ENCODE assay signal across 11 cellular contexts in the genomic region with DNA sequence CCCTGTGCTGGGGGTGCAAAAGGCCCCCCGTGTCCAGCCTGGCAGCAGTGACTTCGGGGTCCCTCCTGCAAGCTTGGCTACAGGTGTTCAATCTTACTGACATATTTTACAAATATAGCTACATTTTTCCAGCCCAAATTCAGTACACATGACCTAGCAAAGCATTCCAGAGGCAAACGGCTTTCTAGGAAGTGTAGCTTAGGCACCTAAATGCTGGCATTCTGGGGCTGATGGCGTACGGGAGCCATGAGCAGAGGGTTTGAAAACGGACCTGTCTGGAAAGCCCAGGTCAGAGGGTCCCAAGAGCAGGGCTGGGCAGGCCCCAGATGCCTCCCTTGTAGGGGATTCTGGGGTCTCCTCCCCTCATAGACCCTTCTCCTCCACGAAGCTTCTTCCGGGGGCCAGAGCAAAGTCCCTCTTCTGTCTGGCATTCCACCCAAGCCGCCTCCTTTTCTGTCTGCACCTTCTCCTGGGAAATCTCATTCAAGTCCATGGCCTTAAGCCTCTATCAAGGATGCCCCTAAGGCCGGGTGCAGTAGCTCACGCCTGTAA.
DNase-seq lines count a peak whose midpoint lies in the region; ATAC-seq and TF ChIP-seq lines count a peak whose summit lies in the region.
"Had no signal": no experiment of that assay in that cellular context is flagged by ENCODE, and none has a peak within 500 bp of the region (broad histone marks: within the 10 kb centered on the region; RNA-seq: fewer than 3 reads in every experiment).

No MANE protein-coding gene starts in this region.

- no peak for TF ChIP-seq RAD21 in neural cell (conservative IDR thresholded peaks at IDR 0.05)

- H3K79me2 ChIP-seq in ACC112 (ENCODE audit: control insufficient read depth, insufficient read depth, low read length, unreplicated experiment) = no peaks in the 10 kb centered on the region
- no peaks in the 10 kb centered on the region for H3K79me2 ChIP-seq in neural cell (replicated peaks; ENCODE audit: insufficient read depth, low read length)

- H2AFZ ChIP-seq in ACC112 (ENCODE audit: low read length, unreplicated experiment) (peak overlapping the region; percentile 57), neural cell (ENCODE audit: low read depth, low read length) (no peak overlapping the region)

- TF ChIP-seq CTCF in neural cell (IDR thresholded peaks at IDR 0.05; ENCODE audit: poor library complexity, severe bottlenecking) (no peak), CD14-positive monocyte (IDR thresholded peaks at IDR 0.05) (no peak)

- no peak overlapping the region for H3K4me2 ChIP-seq in neural cell (ENCODE audit: low read length)

- no peak overlapping the region for H3K9ac ChIP-seq in neural cell (ENCODE audit: low read length)

- H3K9me3 ChIP-seq in neural cell (ENCODE audit: low read length) = no peaks in the 10 kb centered on the region
- H3K9me3 ChIP-seq: prostate gland had no signal

- H3K27me3 ChIP-seq in ACC112 (ENCODE audit: insufficient read depth, low read length) (no peaks in the 10 kb centered on the region), neural cell (ENCODE audit: insufficient read depth, low read depth, low read length) (peaks cover 3% of the 10 kb centered on the region)

- H3K27me3 Mint-ChIP-seq in dendritic cell treated with granulocyte-macrophage colony-stimulating factor and Interleukin-4, amounts not matched to agents 40 ng/mL and 50 ng/mL, for 4 days = peaks cover 36% of the 10 kb centered on the region
- H3K27me3 Mint-ChIP-seq in CD14-positive monocyte (ENCODE audit: low read depth in 3 of 3) = peaks cover 7 to 15% (median 9%) of the 10 kb centered on the region in 3 donors

- no peak for DNase-seq in Jurkat, Clone E6-1 (ENCODE audit: low read depth, low spot score)
- DNase-seq in CD14-positive monocyte (ENCODE audit: low spot score) = no peak
- no peak for DNase-seq in dermis blood vessel endothelial cell

- peaks cover 4% of the 10 kb centered on the region for H3F3A ChIP-seq in neural cell (ENCODE audit: insufficient read depth, low read length, poor library complexity, severe bottlenecking)

- H3K9me3 Mint-ChIP-seq in dendritic cell treated with granulocyte-macrophage colony-stimulating factor and Interleukin-4, amounts not matched to agents 40 ng/mL and 50 ng/mL, for 4 days = no peaks in the 10 kb centered on the region
- no peaks in the 10 kb centered on the region for H3K9me3 Mint-ChIP-seq in CD14-positive monocyte
- H3K9me3 Mint-ChIP-seq: activated B cell treated with CpG ODN at 0.5 μM for 24 hours; CD4-positive, alpha-beta T cell had no signal

- peak overlapping the region; percentile 15 for H3K27ac Mint-ChIP-seq in dendritic cell treated with granulocyte-macrophage colony-stimulating factor and Interleukin-4, amounts not matched to agents 40 ng/mL and 50 ng/mL, for 4 days
- H3K27ac Mint-ChIP-seq in CD14-positive monocyte = no peak overlapping the region
- H3K27ac Mint-ChIP-seq: activated B cell treated with CpG ODN at 0.5 μM for 24 hours; CD4-positive, alpha-beta T cell had no signal

- ATAC-seq in HG02623 (IDR thresholded peaks at IDR 0.05; ENCODE audit: unreplicated experiment) = no peak
- no peak for ATAC-seq in HG03442 (IDR thresholded peaks at IDR 0.05; ENCODE audit: unreplicated experiment)

- H3K4me1 ChIP-seq in ACC112 (ENCODE audit: control insufficient read depth, insufficient read depth, low read length, unreplicated experiment) = peaks cover 33% of the 10 kb centered on the region
- H3K4me1 ChIP-seq: prostate gland had no signal

- no peak for TF ChIP-seq EP300 in neural cell (conservative IDR thresholded peaks at IDR 0.05; ENCODE audit: poor library complexity, severe bottlenecking)

- H3K36me3 Mint-ChIP-seq in dendritic cell treated with granulocyte-macrophage colony-stimulating factor and Interleukin-4, amounts not matched to agents 40 ng/mL and 50 ng/mL, for 4 days (ENCODE audit: low read depth) = no peaks in the 10 kb centered on the region
- no peaks in the 10 kb centered on the region for H3K36me3 Mint-ChIP-seq in CD14-positive monocyte

- H3K36me3 ChIP-seq in ACC112 (ENCODE audit: insufficient read depth, low read length) (no peaks in the 10 kb centered on the region), neural cell (ENCODE audit: insufficient read depth, low read length) (no peaks in the 10 kb centered on the region)
- H3K36me3 ChIP-seq: prostate gland had no signal

- H3K9me2 ChIP-seq in neural cell (ENCODE audit: insufficient read depth, low read length) = no peaks in the 10 kb centered on the region

- H3K4me3 ChIP-seq in ACC112 (ENCODE audit: low read depth, low read length) = peak overlapping the region; percentile 12; the same call in 1 of the 2 replicates
- H3K4me3 ChIP-seq in Jurkat, Clone E6-1 (ENCODE audit: low read length) = peak overlapping the region; percentile 33
- H3K4me3 ChIP-seq in neural cell (ENCODE audit: low read length) = peak overlapping the region; percentile 47
- H3K4me3 ChIP-seq: prostate gland had no signal

- intact Hi-C loops in dendritic cell treated with granulocyte-macrophage colony-stimulating factor and Interleukin-4, amounts not matched to agents 40 ng/mL and 50 ng/mL, for 4 days (cut with micrococcal nuclease) = loop anchor here (2.0 to 5.0 kb wide), 4 partner anchors 64 to 279 kb away; a partner anchor contains a TSS
- intact Hi-C loops in CD14-positive monocyte (cut with micrococcal nuclease) = loop anchor here (10.0 kb wide), 1 partner anchor 191 kb away; no protein-coding TSS in a partner anchor

- no peaks in the 10 kb centered on the region for H4K20me1 ChIP-seq in neural cell (ENCODE audit: insufficient read depth)

- no peak overlapping the region for H3K4me3 Mint-ChIP-seq in dendritic cell treated with granulocyte-macrophage colony-stimulating factor and Interleukin-4, amounts not matched to agents 40 ng/mL and 50 ng/mL, for 4 days
- H3K4me3 Mint-ChIP-seq in CD14-positive monocyte = peak overlapping the region in 1 of 2 donors; percentile 76
- H3K4me3 Mint-ChIP-seq: CD4-positive, alpha-beta T cell had no signal

- H3K4me1 Mint-ChIP-seq in dendritic cell treated with granulocyte-macrophage colony-stimulating factor and Interleukin-4, amounts not matched to agents 40 ng/mL and 50 ng/mL, for 4 days (ENCODE audit: low read depth) = peaks cover 44% of the 10 kb centered on the region
- H3K4me1 Mint-ChIP-seq in CD14-positive monocyte = peaks cover 22% of the 10 kb centered on the region

- H3K27ac ChIP-seq in ACC112 (ENCODE audit: low read depth, low read length) (peak overlapping the region; percentile 30; the same call in 1 of the 2 replicates), neural cell (ENCODE audit: low read length) (no peak overlapping the region)

TF ChIP-seq in neural cell, 6 proteins besides CTCF, POLR2A, EP300 and RAD21:
- TF ChIP-seq POLR2AphosphoS5 (IDR thresholded peaks at IDR 0.05) = no peak
- no peak for TF ChIP-seq TAF1 (IDR thresholded peaks at IDR 0.05; ENCODE audit: low read depth)
